Comparison of ENCODE assay signal across 1 cellular context in the genomic region with DNA sequence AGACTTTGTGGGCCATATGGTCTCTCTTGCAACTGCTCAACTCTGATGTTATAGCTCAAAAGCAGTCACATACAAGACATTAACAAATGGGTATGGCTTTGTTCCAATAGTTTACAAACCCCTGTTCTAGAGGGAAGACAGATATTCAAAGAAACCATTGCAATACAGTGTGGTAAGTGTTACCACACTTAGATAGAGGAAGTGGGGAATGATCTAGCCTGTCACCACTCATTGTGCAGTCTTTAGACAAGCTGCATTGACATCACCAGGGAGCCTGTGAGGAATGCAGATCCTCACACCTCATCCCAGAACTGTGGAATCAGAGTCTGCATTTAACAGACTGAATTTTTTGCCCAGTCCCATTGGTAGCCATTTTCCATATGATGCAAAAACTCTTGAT.
TF ChIP-seq lines count a peak whose summit lies in the region.

No MANE protein-coding gene starts in this region.

TF ChIP-seq in GM23338, 12 proteins besides CTCF, POLR2A, EP300 and RAD21 (continued from another document):
- TF ChIP-seq, protein P1, sequence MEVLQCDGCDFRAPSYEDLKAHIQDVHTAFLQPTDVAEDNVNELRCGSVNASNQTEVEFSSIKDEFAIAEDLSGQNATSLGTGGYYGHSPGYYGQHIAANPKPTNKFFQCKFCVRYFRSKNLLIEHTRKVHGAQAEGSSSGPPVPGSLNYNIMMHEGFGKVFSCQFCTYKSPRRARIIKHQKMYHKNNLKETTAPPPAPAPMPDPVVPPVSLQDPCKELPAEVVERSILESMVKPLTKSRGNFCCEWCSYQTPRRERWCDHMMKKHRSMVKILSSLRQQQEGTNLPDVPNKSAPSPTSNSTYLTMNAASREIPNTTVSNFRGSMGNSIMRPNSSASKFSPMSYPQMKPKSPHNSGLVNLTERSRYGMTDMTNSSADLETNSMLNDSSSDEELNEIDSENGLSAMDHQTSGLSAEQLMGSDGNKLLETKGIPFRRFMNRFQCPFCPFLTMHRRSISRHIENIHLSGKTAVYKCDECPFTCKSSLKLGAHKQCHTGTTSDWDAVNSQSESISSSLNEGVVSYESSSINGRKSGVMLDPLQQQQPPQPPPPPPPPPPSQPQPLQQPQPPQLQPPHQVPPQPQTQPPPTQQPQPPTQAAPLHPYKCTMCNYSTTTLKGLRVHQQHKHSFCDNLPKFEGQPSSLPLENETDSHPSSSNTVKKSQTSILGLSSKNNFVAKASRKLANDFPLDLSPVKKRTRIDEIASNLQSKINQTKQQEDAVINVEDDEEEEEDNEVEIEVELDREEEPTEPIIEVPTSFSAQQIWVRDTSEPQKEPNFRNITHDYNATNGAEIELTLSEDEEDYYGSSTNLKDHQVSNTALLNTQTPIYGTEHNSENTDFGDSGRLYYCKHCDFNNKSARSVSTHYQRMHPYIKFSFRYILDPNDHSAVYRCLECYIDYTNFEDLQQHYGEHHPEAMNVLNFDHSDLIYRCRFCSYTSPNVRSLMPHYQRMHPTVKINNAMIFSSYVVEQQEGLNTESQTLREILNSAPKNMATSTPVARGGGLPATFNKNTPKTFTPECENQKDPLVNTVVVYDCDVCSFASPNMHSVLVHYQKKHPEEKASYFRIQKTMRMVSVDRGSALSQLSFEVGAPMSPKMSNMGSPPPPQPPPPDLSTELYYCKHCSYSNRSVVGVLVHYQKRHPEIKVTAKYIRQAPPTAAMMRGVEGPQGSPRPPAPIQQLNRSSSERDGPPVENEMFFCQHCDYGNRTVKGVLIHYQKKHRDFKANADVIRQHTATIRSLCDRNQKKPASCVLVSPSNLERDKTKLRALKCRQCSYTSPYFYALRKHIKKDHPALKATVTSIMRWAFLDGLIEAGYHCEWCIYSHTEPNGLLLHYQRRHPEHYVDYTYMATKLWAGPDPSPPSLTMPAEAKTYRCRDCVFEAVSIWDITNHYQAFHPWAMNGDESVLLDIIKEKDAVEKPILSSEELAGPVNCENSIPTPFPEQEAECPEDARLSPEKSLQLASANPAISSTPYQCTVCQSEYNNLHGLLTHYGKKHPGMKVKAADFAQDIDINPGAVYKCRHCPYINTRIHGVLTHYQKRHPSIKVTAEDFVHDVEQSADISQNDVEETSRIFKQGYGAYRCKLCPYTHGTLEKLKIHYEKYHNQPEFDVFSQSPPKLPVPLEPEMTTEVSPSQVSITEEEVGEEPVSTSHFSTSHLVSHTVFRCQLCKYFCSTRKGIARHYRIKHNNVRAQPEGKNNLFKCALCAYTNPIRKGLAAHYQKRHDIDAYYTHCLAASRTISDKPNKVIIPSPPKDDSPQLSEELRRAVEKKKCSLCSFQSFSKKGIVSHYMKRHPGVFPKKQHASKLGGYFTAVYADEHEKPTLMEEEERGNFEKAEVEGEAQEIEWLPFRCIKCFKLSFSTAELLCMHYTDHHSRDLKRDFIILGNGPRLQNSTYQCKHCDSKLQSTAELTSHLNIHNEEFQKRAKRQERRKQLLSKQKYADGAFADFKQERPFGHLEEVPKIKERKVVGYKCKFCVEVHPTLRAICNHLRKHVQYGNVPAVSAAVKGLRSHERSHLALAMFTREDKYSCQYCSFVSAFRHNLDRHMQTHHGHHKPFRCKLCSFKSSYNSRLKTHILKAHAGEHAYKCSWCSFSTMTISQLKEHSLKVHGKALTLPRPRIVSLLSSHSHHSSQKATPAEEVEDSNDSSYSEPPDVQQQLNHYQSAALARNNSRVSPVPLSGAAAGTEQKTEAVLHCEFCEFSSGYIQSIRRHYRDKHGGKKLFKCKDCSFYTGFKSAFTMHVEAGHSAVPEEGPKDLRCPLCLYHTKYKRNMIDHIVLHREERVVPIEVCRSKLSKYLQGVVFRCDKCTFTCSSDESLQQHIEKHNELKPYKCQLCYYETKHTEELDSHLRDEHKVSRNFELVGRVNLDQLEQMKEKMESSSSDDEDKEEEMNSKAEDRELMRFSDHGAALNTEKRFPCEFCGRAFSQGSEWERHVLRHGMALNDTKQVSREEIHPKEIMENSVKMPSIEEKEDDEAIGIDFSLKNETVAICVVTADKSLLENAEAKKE (CRISPR knock-in tag; IDR thresholded peaks at IDR 0.05): no peak
- TF ChIP-seq NANOG (IDR thresholded peaks at IDR 0.05; ENCODE audit: borderline replicate concordance) (no peak), ZNF331 (CRISPR knock-in tag; IDR thresholded peaks at IDR 0.05; ENCODE audit: low read depth) (no peak)
